18 cellular contexts compared by ENCODE assay signal in the genomic region with DNA sequence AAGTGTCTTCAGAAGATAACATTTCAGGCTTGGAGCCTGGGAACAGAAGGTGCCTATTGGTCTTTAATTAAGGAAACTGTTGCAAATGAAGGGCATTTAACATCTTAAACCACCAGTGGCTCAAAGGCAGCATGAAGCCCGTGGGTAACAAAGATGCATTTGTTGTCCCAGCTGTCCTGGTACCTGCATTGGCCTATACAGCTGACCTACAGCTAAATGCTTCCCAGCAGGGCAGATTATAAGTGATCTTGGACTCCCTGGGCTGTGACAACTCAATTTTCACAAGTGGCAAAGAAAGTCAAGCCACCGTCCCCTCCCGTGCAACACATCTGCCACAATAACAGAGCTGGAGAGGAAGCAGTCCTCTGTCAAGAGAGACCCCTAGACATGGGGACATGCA. TPM values are rescaled to one million over a fixed set of nuclear protein-coding genes. Genes with fewer than 3 reads are reported as not detected.
DNase-seq lines count a peak whose midpoint lies in the region; ATAC-seq, FAIRE-seq and TF ChIP-seq lines count a peak whose summit lies in the region.
"Had no signal": no experiment of that assay in that cellular context is flagged by ENCODE, and none has a peak within 500 bp of the region (broad histone marks: within the 10 kb centered on the region; RNA-seq: fewer than 3 reads in every experiment).

No MANE protein-coding gene starts in this region.

- CTCF ChIA-PET in activated CD4-positive, alpha-beta T cell treated with anti-CD3 and anti-CD28 coated beads for 36 hours (lab: Charles Lee): interaction anchor here (1.1 to 1.2 kb wide), 2 partner anchors 15 to 409 kb away, joined by 3 read pairs; no protein-coding TSS in a partner anchor

- intact Hi-C loops in natural killer cell (cut with micrococcal nuclease): no loop called here
- intact Hi-C loops in activated CD4-positive, alpha-beta T cell treated with anti-CD3 and anti-CD28 coated beads for 36 hours (cut with DNase I, micrococcal nuclease): no loop called here

- peaks cover 9% of the 10 kb centered on the region for H3K36me3 Mint-ChIP-seq in natural killer cell
- H3K36me3 Mint-ChIP-seq in natural killer cell treated with Interleukin-12 subunit alpha and Interleukin-12 subunit beta and Interleukin-15 and Interleukin-18, amount 100 ng/mL, for 72 hours: peaks cover 5% of the 10 kb centered on the region
- no peaks in the 10 kb centered on the region for H3K36me3 Mint-ChIP-seq in activated CD4-positive, alpha-beta T cell treated with anti-CD3 and anti-CD28 coated beads for 36 hours (ENCODE audit: low read depth)

- peak; percentile 50 for FAIRE-seq in urothelium cell line (lab: Jason Lieb, UNC)
- FAIRE-seq: A549, G401.6, GM12892 had no signal

- no peaks in the 10 kb centered on the region for H3K36me3 ChIP-seq in NT2/D1 (ENCODE audit: insufficient read depth, insufficient read length, low read length)
- no peaks in the 10 kb centered on the region for H3K36me3 ChIP-seq in iPS-18a (ENCODE audit: control insufficient read depth, low read depth, low read length)
- H3K36me3 ChIP-seq: Peyer's patch had no signal

- H3K4me3 ChIP-seq in NT2/D1 (ENCODE audit: insufficient read length, low read depth): no peak overlapping the region
- peak overlapping the region; percentile 36 for H3K4me3 ChIP-seq in iPS-18a (ENCODE audit: low read length)
- H3K4me3 ChIP-seq: A549, Peyer's patch had no signal

- no peaks in the 10 kb centered on the region for H3K9me3 Mint-ChIP-seq in natural killer cell
- no peaks in the 10 kb centered on the region for H3K9me3 Mint-ChIP-seq in natural killer cell treated with Interleukin-12 subunit alpha and Interleukin-12 subunit beta and Interleukin-15 and Interleukin-18, amount 100 ng/mL, for 72 hours
- H3K9me3 Mint-ChIP-seq in activated CD4-positive, alpha-beta T cell treated with anti-CD3 and anti-CD28 coated beads for 36 hours (ENCODE audit: low read depth): no peaks in the 10 kb centered on the region

- POLR2A ChIA-PET in activated CD4-positive, alpha-beta T cell treated with anti-CD3 and anti-CD28 coated beads for 36 hours (lab: Charles Lee): no interaction called here

- H3K9ac ChIP-seq in NT2/D1 (ENCODE audit: insufficient read length, low read depth) (no peak overlapping the region), iPS-18a (ENCODE audit: low read length) (no peak overlapping the region)

- H3K4me3 Mint-ChIP-seq in natural killer cell: peak overlapping the region; percentile 43
- H3K4me3 Mint-ChIP-seq in natural killer cell treated with Interleukin-12 subunit alpha and Interleukin-12 subunit beta and Interleukin-15 and Interleukin-18, amount 100 ng/mL, for 72 hours: no peak overlapping the region
- H3K4me3 Mint-ChIP-seq in activated CD4-positive, alpha-beta T cell treated with anti-CD3 and anti-CD28 coated beads for 36 hours: no peak overlapping the region

- H3K4me1 Mint-ChIP-seq in natural killer cell: peaks cover 28 to 34% of the 10 kb centered on the region in 2 donors
- peaks cover 23 to 24% of the 10 kb centered on the region in 2 donors for H3K4me1 Mint-ChIP-seq in natural killer cell treated with Interleukin-12 subunit alpha and Interleukin-12 subunit beta and Interleukin-15 and Interleukin-18, amount 100 ng/mL, for 72 hours (ENCODE audit: low read depth in 2 of 2)
- peaks cover 21% of the 10 kb centered on the region for H3K4me1 Mint-ChIP-seq in activated CD4-positive, alpha-beta T cell treated with anti-CD3 and anti-CD28 coated beads for 36 hours

- no peak overlapping the region for H3K27ac ChIP-seq in iPS-18a (ENCODE audit: low read length)
- H3K27ac ChIP-seq: A549, Peyer's patch had no signal

- peaks cover 20 to 21% of the 10 kb centered on the region in 2 donors for H3K27me3 Mint-ChIP-seq in natural killer cell (ENCODE audit: low read depth in 2 of 2)
- H3K27me3 Mint-ChIP-seq in natural killer cell treated with Interleukin-12 subunit alpha and Interleukin-12 subunit beta and Interleukin-15 and Interleukin-18, amount 100 ng/mL, for 72 hours: peaks cover 24 to 29% of the 10 kb centered on the region in 2 donors
- H3K27me3 Mint-ChIP-seq in activated CD4-positive, alpha-beta T cell treated with anti-CD3 and anti-CD28 coated beads for 36 hours: peaks cover 6% of the 10 kb centered on the region

- no peak for TF ChIP-seq CTCF in natural killer cell (IDR thresholded peaks at IDR 0.05)

- no peak overlapping the region for H3K27ac Mint-ChIP-seq in natural killer cell
- peak overlapping the region in 1 of 2 donors; percentile 17 for H3K27ac Mint-ChIP-seq in natural killer cell treated with Interleukin-12 subunit alpha and Interleukin-12 subunit beta and Interleukin-15 and Interleukin-18, amount 100 ng/mL, for 72 hours
- no peak overlapping the region for H3K27ac Mint-ChIP-seq in activated CD4-positive, alpha-beta T cell treated with anti-CD3 and anti-CD28 coated beads for 36 hours

- H3K4me1 ChIP-seq in NT2/D1 (ENCODE audit: insufficient read depth, insufficient read length): peaks cover 2% of the 10 kb centered on the region
- H3K4me1 ChIP-seq in iPS-18a (ENCODE audit: control insufficient read depth, low read depth, low read length): peaks cover 21% of the 10 kb centered on the region
- H3K4me1 ChIP-seq: A549, Peyer's patch had no signal

- ATAC-seq in natural killer cell: peak in 1 of 3 donors; percentile 43
- no peak for ATAC-seq in natural killer cell treated with Interleukin-12 subunit alpha and Interleukin-12 subunit beta and Interleukin-15 and Interleukin-18, amount 100 ng/mL, for 72 hours
- ATAC-seq in activated CD4-positive, alpha-beta T cell treated with anti-CD3 and anti-CD28 coated beads for 36 hours: no peak
- ATAC-seq in GM18873 (IDR thresholded peaks at IDR 0.05; ENCODE audit: low FRiP score, unreplicated experiment): no peak
- ATAC-seq: A549 had no signal

- H3K9me3 ChIP-seq in NT2/D1 (ENCODE audit: insufficient read depth, low read length) (no peaks in the 10 kb centered on the region), iPS-18a (ENCODE audit: control insufficient read depth, low read depth, low read length) (no peaks in the 10 kb centered on the region)
- H3K9me3 ChIP-seq: A549, Peyer's patch had no signal

- no peak for DNase-seq in natural killer cell
- no peak for DNase-seq in natural killer cell treated with Interleukin-12 subunit alpha and Interleukin-12 subunit beta and Interleukin-15 and Interleukin-18, amount 100 ng/mL, for 72 hours (ENCODE audit: low spot score)
- peak; percentile 51 for DNase-seq in NT2/D1 (ENCODE audit: low read depth, low spot score)
- DNase-seq in urothelium cell line (ENCODE audit: low spot score): no peak
- DNase-seq in activated CD4-positive, alpha-beta T cell treated with anti-CD3 and anti-CD28 coated beads for 36 hours: no peak
- no peak for DNase-seq in NCI-H1436 treated with DMSO at 0.1 percent for 48 hours (lab: John Stamatoyannopoulos, UW)
- DNase-seq: Calu3, DMS79, GOT3, NCI-H146, NCI-H2107, Peyer's patch, Right ventricle myocardium superior had no signal

- H3K27me3 ChIP-seq in NT2/D1 (ENCODE audit: insufficient read depth, insufficient read length): peaks cover 41% of the 10 kb centered on the region
- peaks cover 20% of the 10 kb centered on the region for H3K27me3 ChIP-seq in iPS-18a (ENCODE audit: control insufficient read depth, insufficient read depth, low read length)
- H3K27me3 ChIP-seq: Peyer's patch had no signal

RNA-seq across cellular contexts. Expression of a gene that starts 31.6 kb away (rescaled TPM):
- under 1 TPM; 0.24 to 0.53 (median 0.41) TPM for total RNA-seq in natural killer cell
- not detected for total RNA-seq in natural killer cell treated with Interleukin-12 subunit alpha and Interleukin-12 subunit beta and Interleukin-15 and Interleukin-18, amount 100 ng/mL, for 72 hours
- total RNA-seq in activated CD4-positive, alpha-beta T cell treated with anti-CD3 and anti-CD28 coated beads for 36 hours: under 1 TPM in 1 of 2 experiments, not detected in 1; 0.11 TPM
- total RNA-seq: Calu3, Right ventricle myocardium superior had no signal
